Comparison of ENCODE assay signal across 20 cellular contexts in the genomic region with DNA sequence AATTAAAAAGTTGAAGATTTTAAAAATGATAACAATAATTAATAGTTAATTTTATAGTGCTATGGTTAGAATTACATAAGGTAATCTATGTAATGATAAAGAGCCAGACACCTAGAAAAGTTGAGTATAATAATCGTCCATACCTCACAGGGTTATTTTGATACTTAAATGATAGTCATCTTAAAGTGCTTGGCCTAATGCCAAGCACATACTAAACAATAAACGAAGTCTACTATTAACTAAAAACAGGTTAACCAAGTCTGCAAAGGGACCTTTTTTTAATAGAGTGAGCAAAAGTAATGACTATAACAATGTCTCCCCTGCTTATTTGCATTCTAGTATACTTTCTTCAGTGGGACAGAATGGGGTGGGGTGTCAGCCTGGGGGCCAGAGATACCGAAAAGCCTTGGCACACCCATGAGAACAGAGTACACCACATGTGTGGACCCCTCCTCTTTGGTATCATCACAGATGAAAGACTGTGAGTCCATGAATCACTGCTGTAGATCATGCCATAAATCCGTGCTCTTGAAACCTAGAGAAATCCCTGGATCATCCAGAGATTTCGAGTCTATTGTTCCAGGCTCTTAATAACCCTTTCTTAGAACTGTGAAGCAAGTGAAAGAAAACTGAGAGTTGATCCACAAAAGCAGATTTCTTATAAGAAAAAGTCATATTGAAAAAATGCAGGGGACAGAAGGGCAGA.
"Had no signal": no experiment of that assay in that cellular context is flagged by ENCODE, and none has a peak within 500 bp of the region (broad histone marks: within the 10 kb centered on the region; RNA-seq: fewer than 3 reads in every experiment).

No MANE protein-coding gene starts in this region.

- H3K9me3 ChIP-seq: body of pancreas, suprapubic skin, upper lobe of left lung had no signal

- FAIRE-seq: keratinocyte, TTC549 had no signal

- H3K27me3 Mint-ChIP-seq: activated CD4-positive, alpha-beta memory T cell treated with anti-CD3 and anti-CD28 coated beads for 36 hours; activated CD4-positive, alpha-beta T cell treated with anti-CD3 and anti-CD28 coated beads for 36 hours; activated naive CD8-positive, alpha-beta T cell treated with anti-CD3 and anti-CD28 coated beads for 36 hours; progenitor cell of endocrine pancreas; stimulated activated naive CD8-positive, alpha-beta T cell treated with anti-CD3 and anti-CD28 coated beads, Interleukin-15, amount 100 ng/mL, for 72 hours had no signal

- H3K36me3 ChIP-seq: left lung, suprapubic skin, upper lobe of left lung had no signal

- H3K4me1 Mint-ChIP-seq: neural crest cell; stimulated activated naive CD8-positive, alpha-beta T cell treated with anti-CD3 and anti-CD28 coated beads, Interleukin-15, amount 100 ng/mL, for 72 hours had no signal

- ATAC-seq: activated CD4-positive, alpha-beta T cell treated with anti-CD3 and anti-CD28 coated beads for 36 hours; body of pancreas; foreskin keratinocyte; left lung; right cardiac atrium; stimulated activated naive CD8-positive, alpha-beta T cell treated with anti-CD3 and anti-CD28 coated beads, Interleukin-15, amount 100 ng/mL, for 72 hours had no signal

- H3K36me3 Mint-ChIP-seq: activated CD4-positive, alpha-beta memory T cell treated with anti-CD3 and anti-CD28 coated beads for 36 hours; activated naive CD8-positive, alpha-beta T cell treated with anti-CD3 and anti-CD28 coated beads for 36 hours had no signal

- DNase-seq: activated CD4-positive, alpha-beta memory T cell treated with anti-CD3 and anti-CD28 coated beads for 36 hours; activated CD4-positive, alpha-beta T cell treated with anti-CD3 and anti-CD28 coated beads for 36 hours; activated naive CD8-positive, alpha-beta T cell treated with anti-CD3 and anti-CD28 coated beads for 36 hours; activated T-cell treated with anti-CD3 and anti-CD28 coated beads for 4 hours; body of pancreas; caudate nucleus; dorsolateral prefrontal cortex; foreskin keratinocyte; hypothalamus; left lung; midbrain; right cardiac atrium; stimulated activated naive CD8-positive, alpha-beta T cell treated with anti-CD3 and anti-CD28 coated beads, Interleukin-15, amount 100 ng/mL, for 72 hours; upper lobe of left lung had no signal

- H3K27me3 ChIP-seq: body of pancreas, foreskin keratinocyte, left lung, suprapubic skin, upper lobe of left lung had no signal

- H3K4me3 Mint-ChIP-seq: activated CD4-positive, alpha-beta memory T cell treated with anti-CD3 and anti-CD28 coated beads for 36 hours; activated CD4-positive, alpha-beta T cell treated with anti-CD3 and anti-CD28 coated beads for 36 hours; activated naive CD8-positive, alpha-beta T cell treated with anti-CD3 and anti-CD28 coated beads for 36 hours; neural crest cell; stimulated activated naive CD8-positive, alpha-beta T cell treated with anti-CD3 and anti-CD28 coated beads, Interleukin-15, amount 100 ng/mL, for 72 hours had no signal

- H3K27ac Mint-ChIP-seq: activated CD4-positive, alpha-beta memory T cell treated with anti-CD3 and anti-CD28 coated beads for 36 hours; activated CD4-positive, alpha-beta T cell treated with anti-CD3 and anti-CD28 coated beads for 36 hours; activated naive CD8-positive, alpha-beta T cell treated with anti-CD3 and anti-CD28 coated beads for 36 hours; progenitor cell of endocrine pancreas had no signal

- H3K27ac ChIP-seq: body of pancreas, dorsolateral prefrontal cortex, epithelial cell of prostate, foreskin keratinocyte, left lung, suprapubic skin, upper lobe of left lung had no signal

- H3K4me1 ChIP-seq: body of pancreas, left lung, suprapubic skin, upper lobe of left lung had no signal

- H3K4me3 ChIP-seq: body of pancreas, dorsolateral prefrontal cortex, left lung, suprapubic skin, upper lobe of left lung had no signal
